Comparison of ENCODE assay signal across 19 cellular contexts in genomic region chr14:75724414-75725204, GRCh38.
DNase-seq lines count a peak whose midpoint lies in the region; ATAC-seq and TF ChIP-seq lines count a peak whose summit lies in the region.
"Had no signal": no experiment of that assay in that cellular context is flagged by ENCODE, and none has a peak within 500 bp of the region (broad histone marks: within the 10 kb centered on the region; RNA-seq: fewer than 3 reads in every experiment).

No MANE protein-coding gene starts in this region.

- ATAC-seq in activated CD4-positive, alpha-beta T cell treated with anti-CD3 and anti-CD28 coated beads for 36 hours: peak; percentile 33
- ATAC-seq in right lobe of liver: peak in 2 of 4 donors; percentile 24 to 47
- no peak for ATAC-seq in GM21576 (IDR thresholded peaks at IDR 0.05; ENCODE audit: unreplicated experiment)
- ATAC-seq in HG02571 (IDR thresholded peaks at IDR 0.05; ENCODE audit: unreplicated experiment): no peak
- ATAC-seq: body of pancreas; CD8-positive, alpha-beta T cell had no signal

- peaks cover 40% of the 10 kb centered on the region for H3K36me3 Mint-ChIP-seq in activated CD4-positive, alpha-beta T cell treated with anti-CD3 and anti-CD28 coated beads for 36 hours (ENCODE audit: low read depth)
- H3K36me3 Mint-ChIP-seq in activated T-helper 1 cell treated with anti-CD3 and anti-CD28 coated beads, Interleukin-12 subunit alpha, Interleukin-12 subunit beta, Interleukin-2, Interleukin-4 antibody, amounts not matched to agents 30 ng/mL and 10 ng/mL and 1 ng/mL, durations not matched to agents 14 hours and 24 hours and 36 hours (ENCODE audit: low read depth): peaks cover 45% of the 10 kb centered on the region

- H3K4me1 Mint-ChIP-seq in activated CD4-positive, alpha-beta T cell treated with anti-CD3 and anti-CD28 coated beads for 36 hours: peaks cover 10% of the 10 kb centered on the region
- peaks cover 16% of the 10 kb centered on the region for H3K4me1 Mint-ChIP-seq in activated T-helper 1 cell treated with anti-CD3 and anti-CD28 coated beads, Interleukin-12 subunit alpha, Interleukin-12 subunit beta, Interleukin-2, Interleukin-4 antibody, amounts not matched to agents 30 ng/mL and 10 ng/mL and 1 ng/mL, durations not matched to agents 14 hours and 24 hours and 36 hours (ENCODE audit: low read depth)

- H3K36me3 ChIP-seq in right lobe of liver (no peaks in the 10 kb centered on the region), uterus (no peaks in the 10 kb centered on the region)
- H3K36me3 ChIP-seq: ovary had no signal

- intact Hi-C loops in activated CD4-positive, alpha-beta T cell treated with anti-CD3 and anti-CD28 coated beads for 36 hours (cut with DNase I, micrococcal nuclease): no loop called here
- intact Hi-C loops in activated T-helper 1 cell treated with anti-CD3 and anti-CD28 coated beads, Interleukin-12 subunit alpha, Interleukin-12 subunit beta, Interleukin-2, Interleukin-4 antibody, amounts not matched to agents 30 ng/mL and 10 ng/mL and 1 ng/mL, durations not matched to agents 14 hours and 24 hours and 36 hours (cut with micrococcal nuclease): no loop called here
- intact Hi-C loops in right lobe of liver (cut with DNase I) (no loop called here), uterus (cut with DNase I; ENCODE audit: low total_unique reads) (no loop called here)

- TF ChIP-seq POLR2A in right lobe of liver (IDR thresholded peaks at IDR 0.05) (no peak), uterus (IDR thresholded peaks at IDR 0.05) (no peak)

- TF ChIP-seq CTCF in right lobe of liver (IDR thresholded peaks at IDR 0.05): no peak
- TF ChIP-seq CTCF in uterus (IDR thresholded peaks at IDR 0.05): no peak

- H3K9me3 ChIP-seq in right lobe of liver: no peaks in the 10 kb centered on the region
- no peaks in the 10 kb centered on the region for H3K9me3 ChIP-seq in uterus
- H3K9me3 ChIP-seq: body of pancreas, ovary had no signal

- DNase-seq in activated CD4-positive, alpha-beta T cell treated with anti-CD3 and anti-CD28 coated beads for 36 hours: no peak
- DNase-seq in activated CD4-positive, alpha-beta T cell treated with anti-CD3 and anti-CD28 coated beads for 48 hours: no peak
- DNase-seq in activated T-helper 1 cell treated with anti-CD3 and anti-CD28 coated beads, Interleukin-12 subunit alpha, Interleukin-12 subunit beta, Interleukin-2, Interleukin-4 antibody, amounts not matched to agents 30 ng/mL and 10 ng/mL and 1 ng/mL, durations not matched to agents 14 hours and 24 hours and 36 hours (ENCODE audit: low spot score): no peak
- DNase-seq in right lobe of liver: no peak
- DNase-seq in uterus: no peak
- no peak for DNase-seq in NAMALWA (ENCODE audit: low spot score)
- DNase-seq: 8988T; activated CD4-positive, alpha-beta T cell treated with anti-CD3 and anti-CD28 coated beads, Interleukin-2, amount 50 U/mL, for 48 hours; activated gamma-delta T cell treated with Interleukin-2 at 50 U/mL for 16 hours; body of pancreas; CD8-positive, alpha-beta T cell; NCI-H2107; NCI-H82; ovary; SHP77; stimulated activated CD8-positive, alpha-beta memory T cell treated with anti-CD3 and anti-CD28 coated beads, Interleukin-4, amount 100 ng/mL, for 48 hours; T1000 had no signal

- H3K27ac Mint-ChIP-seq in activated CD4-positive, alpha-beta T cell treated with anti-CD3 and anti-CD28 coated beads for 36 hours: no peak overlapping the region
- H3K27ac Mint-ChIP-seq in activated T-helper 1 cell treated with anti-CD3 and anti-CD28 coated beads, Interleukin-12 subunit alpha, Interleukin-12 subunit beta, Interleukin-2, Interleukin-4 antibody, amounts not matched to agents 30 ng/mL and 10 ng/mL and 1 ng/mL, durations not matched to agents 14 hours and 24 hours and 36 hours: peak overlapping the region; percentile 20
- H3K27ac Mint-ChIP-seq: CD8-positive, alpha-beta T cell had no signal

- POLR2A ChIA-PET in activated CD4-positive, alpha-beta T cell treated with anti-CD3 and anti-CD28 coated beads for 36 hours (lab: Charles Lee): interaction anchor here (0.7 kb wide), 1 partner anchor 283 kb away, joined by 3 read pairs; no protein-coding TSS in a partner anchor

- H3K27me3 ChIP-seq in right lobe of liver (no peaks in the 10 kb centered on the region), uterus (no peaks in the 10 kb centered on the region)
- H3K27me3 ChIP-seq: body of pancreas, ovary had no signal

- H3K9me3 Mint-ChIP-seq in activated CD4-positive, alpha-beta T cell treated with anti-CD3 and anti-CD28 coated beads for 36 hours (ENCODE audit: low read depth): peaks cover 2% of the 10 kb centered on the region
- no peaks in the 10 kb centered on the region for H3K9me3 Mint-ChIP-seq in activated T-helper 1 cell treated with anti-CD3 and anti-CD28 coated beads, Interleukin-12 subunit alpha, Interleukin-12 subunit beta, Interleukin-2, Interleukin-4 antibody, amounts not matched to agents 30 ng/mL and 10 ng/mL and 1 ng/mL, durations not matched to agents 14 hours and 24 hours and 36 hours

- peaks cover 0 to 11% (median 0%) of the 10 kb centered on the region in 4 donors for H3K4me1 ChIP-seq in right lobe of liver
- no peaks in the 10 kb centered on the region for H3K4me1 ChIP-seq in uterus

- WGBS in right lobe of liver (ENCODE audit: insufficient coverage, low coverage, low lambda C conversion rate, missing lambda C conversion rate): 66% methylated on average over 3 of the region's 6 CpGs

- no peak overlapping the region for H3K4me3 Mint-ChIP-seq in activated CD4-positive, alpha-beta T cell treated with anti-CD3 and anti-CD28 coated beads for 36 hours
- H3K4me3 Mint-ChIP-seq in activated T-helper 1 cell treated with anti-CD3 and anti-CD28 coated beads, Interleukin-12 subunit alpha, Interleukin-12 subunit beta, Interleukin-2, Interleukin-4 antibody, amounts not matched to agents 30 ng/mL and 10 ng/mL and 1 ng/mL, durations not matched to agents 14 hours and 24 hours and 36 hours: no peak overlapping the region
- H3K4me3 Mint-ChIP-seq: CD8-positive, alpha-beta T cell had no signal

- CTCF ChIA-PET in activated CD4-positive, alpha-beta T cell treated with anti-CD3 and anti-CD28 coated beads for 36 hours (lab: Charles Lee): interaction anchor here (0.6 to 2.2 kb wide), 3 partner anchors 15 to 327 kb away, joined by 3 to 9 read pairs (median 3); no protein-coding TSS in a partner anchor

- H3K27me3 Mint-ChIP-seq in activated CD4-positive, alpha-beta T cell treated with anti-CD3 and anti-CD28 coated beads for 36 hours: no peaks in the 10 kb centered on the region
- H3K27me3 Mint-ChIP-seq in activated T-helper 1 cell treated with anti-CD3 and anti-CD28 coated beads, Interleukin-12 subunit alpha, Interleukin-12 subunit beta, Interleukin-2, Interleukin-4 antibody, amounts not matched to agents 30 ng/mL and 10 ng/mL and 1 ng/mL, durations not matched to agents 14 hours and 24 hours and 36 hours (ENCODE audit: insufficient read depth): peaks cover 1% of the 10 kb centered on the region

- H3K4me3 ChIP-seq in right lobe of liver (no peak overlapping the region), uterus (no peak overlapping the region)
- H3K4me3 ChIP-seq: body of pancreas, ovary had no signal

- H3K27ac ChIP-seq in right lobe of liver: peak overlapping the region; percentile 10 to 47 (median 21)
- peak overlapping the region; percentile 19 to 73 for H3K27ac ChIP-seq in uterus
- H3K27ac ChIP-seq: body of pancreas, ovary had no signal
